ENCODE assay signal across 17 cellular contexts in genomic region chr4:28149762-28150161, GRCh38.
DNase-seq lines count a peak whose midpoint lies in the region; ATAC-seq and TF ChIP-seq lines count a peak whose summit lies in the region.
"Had no signal": no experiment of that assay in that cellular context is flagged by ENCODE, and none has a peak within 500 bp of the region (broad histone marks: within the 10 kb centered on the region; RNA-seq: fewer than 3 reads in every experiment).

No MANE protein-coding gene starts in this region.

- H3K36me3 ChIP-seq in neural cell (ENCODE audit: insufficient read depth, low read length), result no peaks in the 10 kb centered on the region
- H3K36me3 ChIP-seq: BLaER1 treated with 17β-estradiol and CSF1 and Interleukin-3, amounts not matched to agents 10 nM and 100 nM had no signal

- H3K9ac ChIP-seq in neural cell (ENCODE audit: low read length), result no peak overlapping the region
- H3K9ac ChIP-seq: BLaER1 treated with 17β-estradiol and CSF1 and Interleukin-3, amounts not matched to agents 10 nM and 100 nM had no signal

- DNase-seq in LNCaP clone FGC (ENCODE audit: low read depth) (peak; percentile 73), COLO668 (lab: John Stamatoyannopoulos, UW; ENCODE audit: unreplicated experiment) (no peak)
- DNase-seq: AML-193; Caco-2; Calu3; CD4-positive, alpha-beta memory T cell; CD4-positive, CD25-positive, alpha-beta regulatory T cell; CD8-positive, alpha-beta memory T cell; DMS79 treated with DMSO at 0.1 percent for 48 hours; GF-D8 had no signal

- H3K4me1 Mint-ChIP-seq in activated T-helper 17 cell treated with anti-CD3 and anti-CD28 coated beads, Interleukin-2, amount 50 U/mL, for 72 hours, result no peaks in the 10 kb centered on the region
- H3K4me1 Mint-ChIP-seq: B cell; CD4-positive, alpha-beta memory T cell; CD8-positive, alpha-beta memory T cell had no signal

- H3K4me3 Mint-ChIP-seq in activated T-helper 17 cell treated with anti-CD3 and anti-CD28 coated beads, Interleukin-2, amount 50 U/mL, for 72 hours, result no peak overlapping the region
- H3K4me3 Mint-ChIP-seq: B cell; CD4-positive, alpha-beta memory T cell; CD4-positive, CD25-positive, alpha-beta regulatory T cell; CD8-positive, alpha-beta memory T cell had no signal

- no peak overlapping the region for H3K27ac Mint-ChIP-seq in activated T-helper 17 cell treated with anti-CD3 and anti-CD28 coated beads, Interleukin-2, amount 50 U/mL, for 72 hours
- H3K27ac Mint-ChIP-seq: B cell; CD4-positive, alpha-beta memory T cell; CD4-positive, CD25-positive, alpha-beta regulatory T cell; CD8-positive, alpha-beta memory T cell had no signal

- H3K36me3 Mint-ChIP-seq in activated T-helper 17 cell treated with anti-CD3 and anti-CD28 coated beads, Interleukin-2, amount 50 U/mL, for 72 hours (ENCODE audit: low read depth), result no peaks in the 10 kb centered on the region
- H3K36me3 Mint-ChIP-seq: CD4-positive, alpha-beta memory T cell; CD4-positive, CD25-positive, alpha-beta regulatory T cell; CD8-positive, alpha-beta memory T cell had no signal

- TF ChIP-seq RAD21 in neural cell (conservative IDR thresholded peaks at IDR 0.05), result no peak

- TF ChIP-seq CTCF in 22Rv1 (IDR thresholded peaks at IDR 0.05) (no peak), LNCaP clone FGC (IDR thresholded peaks at IDR 0.05; ENCODE audit: control insufficient read depth, extremely low read depth, insufficient read depth) (no peak), neural cell (IDR thresholded peaks at IDR 0.05; ENCODE audit: poor library complexity, severe bottlenecking) (no peak)

- H3K4me3 ChIP-seq in LNCaP clone FGC (ENCODE audit: low read depth, low read length) (no peak overlapping the region), neural cell (ENCODE audit: low read length) (no peak overlapping the region)
- H3K4me3 ChIP-seq: A549; BLaER1 treated with 17β-estradiol and CSF1 and Interleukin-3, amounts not matched to agents 10 nM and 100 nM had no signal

- no peaks in the 10 kb centered on the region for H3K27me3 ChIP-seq in neural cell (ENCODE audit: insufficient read depth, low read depth, low read length)
- H3K27me3 ChIP-seq: BLaER1 treated with 17β-estradiol and CSF1 and Interleukin-3, amounts not matched to agents 10 nM and 100 nM had no signal

- no peak overlapping the region for H2AFZ ChIP-seq in neural cell (ENCODE audit: low read depth, low read length)

- peak overlapping the region; percentile 75 for H3K27ac ChIP-seq in 22Rv1
- no peak overlapping the region for H3K27ac ChIP-seq in neural cell (ENCODE audit: low read length)
- H3K27ac ChIP-seq: A549; BLaER1 treated with 17β-estradiol and CSF1 and Interleukin-3, amounts not matched to agents 10 nM and 100 nM; C4-2B had no signal

- peaks cover 8% of the 10 kb centered on the region for H3K9me3 Mint-ChIP-seq in activated T-helper 17 cell treated with anti-CD3 and anti-CD28 coated beads, Interleukin-2, amount 50 U/mL, for 72 hours

- H3K27me3 Mint-ChIP-seq in activated T-helper 17 cell treated with anti-CD3 and anti-CD28 coated beads, Interleukin-2, amount 50 U/mL, for 72 hours, result no peaks in the 10 kb centered on the region
- H3K27me3 Mint-ChIP-seq: B cell; CD4-positive, alpha-beta memory T cell; CD4-positive, CD25-positive, alpha-beta regulatory T cell; CD8-positive, alpha-beta memory T cell had no signal

- no peaks in the 10 kb centered on the region for H3K9me2 ChIP-seq in neural cell (ENCODE audit: insufficient read depth, low read length)

- peak; percentile 82 for TF ChIP-seq EP300 in neural cell (conservative IDR thresholded peaks at IDR 0.05; ENCODE audit: poor library complexity, severe bottlenecking)

- H3K4me2 ChIP-seq in neural cell (ENCODE audit: low read length), result no peak overlapping the region
- H3K4me2 ChIP-seq: A549; BLaER1 treated with 17β-estradiol and CSF1 and Interleukin-3, amounts not matched to agents 10 nM and 100 nM had no signal

- no peaks in the 10 kb centered on the region for H3K79me2 ChIP-seq in neural cell (replicated peaks; ENCODE audit: insufficient read depth, low read length)

- no peaks in the 10 kb centered on the region for H3K9me3 ChIP-seq in neural cell (ENCODE audit: low read length)
- H3K9me3 ChIP-seq: A549; BLaER1 treated with 17β-estradiol and CSF1 and Interleukin-3, amounts not matched to agents 10 nM and 100 nM; Caco-2 had no signal

- H4K20me1 ChIP-seq in neural cell (ENCODE audit: insufficient read depth), result no peaks in the 10 kb centered on the region
- H4K20me1 ChIP-seq: BLaER1 treated with 17β-estradiol and CSF1 and Interleukin-3, amounts not matched to agents 10 nM and 100 nM had no signal

- no peaks in the 10 kb centered on the region for H3F3A ChIP-seq in neural cell (ENCODE audit: insufficient read depth, low read length, poor library complexity, severe bottlenecking)

- no peak for ATAC-seq in activated T-helper 17 cell treated with anti-CD3 and anti-CD28 coated beads, Interleukin-2, amount 50 U/mL, for 72 hours (replicated peaks)
- ATAC-seq: A549 had no signal

TF ChIP-seq in neural cell, 6 proteins besides CTCF, POLR2A, EP300 and RAD21:
- TF ChIP-seq TAF1 (IDR thresholded peaks at IDR 0.05; ENCODE audit: low read depth), result no peak
- TF ChIP-seq POLR2AphosphoS5 (IDR thresholded peaks at IDR 0.05), result peak; percentile 46
